In the genomic region with DNA sequence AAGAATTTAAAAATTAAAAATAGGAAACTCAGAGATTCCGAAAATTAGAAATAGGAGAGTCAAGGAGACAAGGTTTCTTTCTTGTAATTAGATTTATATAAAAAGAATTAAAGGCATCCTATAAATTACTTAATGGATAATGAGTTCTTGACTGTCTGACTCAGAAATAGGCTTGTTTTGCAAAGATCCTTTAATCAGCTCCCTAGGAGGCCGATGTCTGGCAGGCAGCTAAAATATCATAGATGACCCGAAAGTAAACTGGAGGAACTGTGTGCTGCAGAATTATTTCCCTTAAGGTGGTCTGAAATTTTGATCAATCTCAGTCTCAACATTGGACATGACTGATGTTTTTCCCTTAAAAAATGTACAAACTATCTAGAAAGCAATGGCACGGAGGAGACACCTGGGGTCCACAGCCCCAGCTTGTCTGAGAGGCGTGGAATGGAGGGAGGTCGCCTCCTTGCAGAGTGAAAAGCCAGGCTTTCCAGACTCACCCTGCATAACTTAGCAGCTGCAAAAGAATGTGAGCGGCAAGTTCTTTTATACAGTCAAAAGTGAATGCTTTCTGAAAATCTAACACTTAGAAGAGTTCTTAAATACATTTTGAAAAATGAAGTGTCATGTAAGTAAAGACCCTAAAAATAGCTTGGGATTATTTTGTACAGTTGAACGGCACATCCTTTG, we compare ENCODE assay signal across 18 cellular contexts. TPM values are rescaled to one million over a fixed set of nuclear protein-coding genes. Genes with fewer than 3 reads are reported as not detected.
DNase-seq lines count a peak whose midpoint lies in the region; ATAC-seq, FAIRE-seq and TF ChIP-seq lines count a peak whose summit lies in the region.
"Had no signal": no experiment of that assay in that cellular context is flagged by ENCODE, and none has a peak within 500 bp of the region (broad histone marks: within the 10 kb centered on the region; RNA-seq: fewer than 3 reads in every experiment).

No MANE protein-coding gene starts in this region.

- FAIRE-seq in HepG2 (lab: Jason Lieb, UNC) (peak; percentile 8), endothelial cell of umbilical vein (lab: Jason Lieb, UNC) (peak; percentile 68)
- FAIRE-seq: GM12891, RCC 7860 had no signal

- TF ChIP-seq POLR2A in HepG2 (IDR thresholded peaks at IDR 0.05; ENCODE audit: insufficient read depth in 1 of 2, low read depth in 2 of 2, low read length in 2 of 2) (no peak), right lobe of liver (IDR thresholded peaks at IDR 0.05) (no peak), endothelial cell of umbilical vein (IDR thresholded peaks at IDR 0.05; ENCODE audit: low read depth, low read length) (no peak), vagina (IDR thresholded peaks at IDR 0.05) (no peak)

- 96% methylated on average over 8 of the region's 8 CpGs for WGBS in HepG2 (ENCODE audit: low lambda C conversion rate)
- WGBS in right lobe of liver (ENCODE audit: insufficient coverage, low coverage, low lambda C conversion rate, missing lambda C conversion rate): 66% methylated on average over 7 of the region's 8 CpGs

- intact Hi-C loops in HepG2 (cut with micrococcal nuclease; ENCODE audit: unreplicated experiment) (no loop called here), right lobe of liver (cut with DNase I) (no loop called here), endothelial cell of umbilical vein (cut with micrococcal nuclease) (no loop called here), vagina (cut with DNase I) (no loop called here)

- BruUV-seq in HepG2 (replicated peaks; lab: Mats Ljungman, UMichigan) (no TSS peak), endothelial cell of umbilical vein (replicated peaks; lab: Mats Ljungman, UMichigan) (no TSS peak)

- CTCF ChIA-PET in HepG2 (lab: Yijun Ruan, JAX; ENCODE audit: low intra/inter-chr PET ratio, low total read pairs) (no interaction called here), endothelial cell of umbilical vein (lab: Charles Lee) (interaction anchor here (0.8 to 4.1 kb wide), 15 partner anchors 8 to 157 kb away, joined by 3 to 29 read pairs (median 5); no protein-coding TSS in a partner anchor)

- H4K20me1 ChIP-seq in HepG2 (ENCODE audit: insufficient read depth, low read length) (peaks cover 9% of the 10 kb centered on the region; the same call in 1 of the 2 replicates), endothelial cell of umbilical vein (replicated peaks; ENCODE audit: control insufficient read depth, extremely low read depth, insufficient read depth, low read length) (no peaks in the 10 kb centered on the region)

- DNase-seq in HepG2 (ENCODE audit: low spot score): no peak
- DNase-seq in right lobe of liver: no peak
- no peak for DNase-seq in endothelial cell of umbilical vein (ENCODE audit: low read depth, low spot score)
- DNase-seq in vagina (ENCODE audit: extremely low spot score in 2 of 2): no peak
- DNase-seq in NCI-H1105 treated with DMSO at 0.1 percent for 48 hours (lab: John Stamatoyannopoulos, UW): no peak
- DNase-seq in G401 (ENCODE audit: low spot score): no peak
- DNase-seq in natural killer cell treated with Interleukin-12 subunit alpha and Interleukin-12 subunit beta and Interleukin-15 and Interleukin-18, amount 100 ng/mL, for 72 hours (ENCODE audit: low spot score): no peak
- DNase-seq: activated CD8-positive, alpha-beta memory T cell treated with anti-CD3 and anti-CD28 coated beads for 24 hours; NCI-H2081; NCI-H748 treated with DMSO at 0.1 percent for 48 hours; SW 1271; uterus had no signal

- H3K4me3 ChIP-seq in HepG2 (replicated peaks in 1 of 3; ENCODE audit: insufficient read depth in 1 of 3, low read depth in 2 of 3, low read length in 3 of 3): no peak overlapping the region
- no peak overlapping the region for H3K4me3 ChIP-seq in right lobe of liver
- H3K4me3 ChIP-seq in endothelial cell of umbilical vein (replicated peaks in 1 of 3; ENCODE audit: insufficient read depth in 1 of 3, low read depth in 1 of 3, low read length in 3 of 3): no peak overlapping the region
- H3K4me3 ChIP-seq in muscle layer of duodenum (ENCODE audit: low read depth in 1 of 2, low read length in 2 of 2): peak overlapping the region in 1 of 2 donors; percentile 21
- no peak overlapping the region for H3K4me3 ChIP-seq in vagina
- H3K4me3 ChIP-seq: lower lobe of right lung, uterus had no signal

- no peak for TF ChIP-seq EP300 in HepG2 (IDR thresholded peaks at IDR 0.05; ENCODE audit: low read depth in 2 of 2, low read length in 2 of 2)
- no peak for TF ChIP-seq EP300 in HepG2 (CRISPR knock-in tag; IDR thresholded peaks at IDR 0.05; ENCODE audit: borderline replicate concordance)

- H3K27me3 ChIP-seq in HepG2 (ENCODE audit: control insufficient read depth in 1 of 2, insufficient read depth in 2 of 2, low read length in 2 of 2): no peaks in the 10 kb centered on the region
- H3K27me3 ChIP-seq in right lobe of liver: no peaks in the 10 kb centered on the region
- no peaks in the 10 kb centered on the region for H3K27me3 ChIP-seq in endothelial cell of umbilical vein (ENCODE audit: control insufficient read depth in 2 of 2, insufficient read depth in 2 of 2, low read length in 2 of 2)
- H3K27me3 ChIP-seq in muscle layer of duodenum (ENCODE audit: low read depth, low read length): no peaks in the 10 kb centered on the region
- H3K27me3 ChIP-seq in vagina: no peaks in the 10 kb centered on the region
- H3K27me3 ChIP-seq: neutrophil, uterus had no signal

- H3K4me3 Mint-ChIP-seq in natural killer cell treated with Interleukin-12 subunit alpha and Interleukin-12 subunit beta and Interleukin-15 and Interleukin-18, amount 100 ng/mL, for 72 hours: no peak overlapping the region

- TF ChIP-seq CTCF in HepG2 (CRISPR knock-in tag; IDR thresholded peaks at IDR 0.05) (no peak), right lobe of liver (IDR thresholded peaks at IDR 0.05) (no peak), endothelial cell of umbilical vein (IDR thresholded peaks at IDR 0.05; ENCODE audit: extremely low read depth in 1 of 2, insufficient read depth in 1 of 2, low read depth in 1 of 2, low read length in 2 of 2) (no peak), vagina (IDR thresholded peaks at IDR 0.05) (no peak)

- POLR2A ChIA-PET in HepG2 (lab: Yijun Ruan, JAX): no interaction called here
- POLR2A ChIA-PET in endothelial cell of umbilical vein (lab: Charles Lee): interaction anchor here (1.0 to 1.4 kb wide), 3 partner anchors 25 to 44 kb away, joined by 3 to 4 read pairs (median 3); a partner anchor contains a TSS

- H3K4me2 ChIP-seq in HepG2 (ENCODE audit: low read depth, low read length) (no peak overlapping the region), endothelial cell of umbilical vein (ENCODE audit: insufficient read depth, low read length) (peak overlapping the region; percentile 37)

- H3K4me1 ChIP-seq in HepG2 (ENCODE audit: insufficient read depth, low read length) (peaks cover 73% of the 10 kb centered on the region), right lobe of liver (peaks cover 0 to 21% (median 5%) of the 10 kb centered on the region in 4 donors), endothelial cell of umbilical vein (ENCODE audit: control insufficient read depth, extremely low read depth, insufficient read depth, low read length) (peaks cover 60% of the 10 kb centered on the region), muscle layer of duodenum (ENCODE audit: control insufficient read depth in 1 of 2, insufficient read depth in 2 of 2, low read length in 2 of 2) (peaks cover 13 to 31% of the 10 kb centered on the region in 2 donors), vagina (peaks cover 73% of the 10 kb centered on the region)

- no peak overlapping the region for H3K27ac Mint-ChIP-seq in natural killer cell treated with Interleukin-12 subunit alpha and Interleukin-12 subunit beta and Interleukin-15 and Interleukin-18, amount 100 ng/mL, for 72 hours

- H2AFZ ChIP-seq in HepG2 (ENCODE audit: low read length): no peak overlapping the region
- no peak overlapping the region for H2AFZ ChIP-seq in endothelial cell of umbilical vein (ENCODE audit: low read depth, low read length)

- H3K9me3 ChIP-seq in HepG2 (ENCODE audit: low read length): no peaks in the 10 kb centered on the region
- no peaks in the 10 kb centered on the region for H3K9me3 ChIP-seq in right lobe of liver
- H3K9me3 ChIP-seq in endothelial cell of umbilical vein (replicated peaks; ENCODE audit: control insufficient read depth, insufficient read depth, low read length): no peaks in the 10 kb centered on the region
- H3K9me3 ChIP-seq in muscle layer of duodenum (ENCODE audit: control insufficient read depth in 1 of 2, low read length in 2 of 2): no peaks in the 10 kb centered on the region
- H3K9me3 ChIP-seq in vagina: no peaks in the 10 kb centered on the region
- H3K9me3 ChIP-seq: lower lobe of right lung, neutrophil, uterus had no signal

- in situ Hi-C loops in HepG2 (cut with HindIII; ENCODE audit: extremely low pct_ligation_motif_present, low pct_unique_long_range_greater_than_20kb) (no loop called here), G401 (cut with HindIII; ENCODE audit: low sequenced_read_pairs) (no loop called here)

- no peak for ATAC-seq in HepG2
- no peak for ATAC-seq in right lobe of liver
- no peak for ATAC-seq in natural killer cell treated with Interleukin-12 subunit alpha and Interleukin-12 subunit beta and Interleukin-15 and Interleukin-18, amount 100 ng/mL, for 72 hours

- H3K36me3 ChIP-seq in HepG2 (replicated peaks in 1 of 2; ENCODE audit: control insufficient read depth in 1 of 2, insufficient read depth in 2 of 2, low read length in 2 of 2) (peaks cover 7 to 42% of the 10 kb centered on the region in 2 experiments), right lobe of liver (no peaks in the 10 kb centered on the region), endothelial cell of umbilical vein (ENCODE audit: control insufficient read depth in 2 of 2, extremely low read depth in 1 of 2, insufficient read depth in 2 of 2, low read length in 2 of 2) (no peaks in the 10 kb centered on the region), muscle layer of duodenum (ENCODE audit: control insufficient read depth in 1 of 2, insufficient read depth in 2 of 2, low read length in 2 of 2) (no peaks in the 10 kb centered on the region), vagina (no peaks in the 10 kb centered on the region)
- H3K36me3 ChIP-seq: neutrophil, uterus had no signal

- dilution Hi-C loops in endothelial cell of umbilical vein (cut with MboI; ENCODE audit: extremely low pct_ligation_motif_present, low sequenced_read_pairs): no loop called here

- H3K9me1 ChIP-seq in endothelial cell of umbilical vein (replicated peaks; ENCODE audit: control insufficient read depth, extremely low read depth, insufficient read depth, low read length): no peaks in the 10 kb centered on the region

- peaks cover 16 to 26% of the 10 kb centered on the region in 2 donors for H3K4me1 Mint-ChIP-seq in natural killer cell treated with Interleukin-12 subunit alpha and Interleukin-12 subunit beta and Interleukin-15 and Interleukin-18, amount 100 ng/mL, for 72 hours (ENCODE audit: low read depth in 2 of 2)

- peaks cover 92% of the 10 kb centered on the region for H3K79me2 ChIP-seq in HepG2 (ENCODE audit: insufficient read depth, low read length)
- H3K79me2 ChIP-seq in endothelial cell of umbilical vein (ENCODE audit: control insufficient read depth, insufficient read depth, low read length): peaks cover 69% of the 10 kb centered on the region

- no peaks in the 10 kb centered on the region for H3K27me3 Mint-ChIP-seq in natural killer cell treated with Interleukin-12 subunit alpha and Interleukin-12 subunit beta and Interleukin-15 and Interleukin-18, amount 100 ng/mL, for 72 hours

- H3K9ac ChIP-seq in HepG2 (ENCODE audit: insufficient read depth, low read depth, low read length) (no peak overlapping the region), endothelial cell of umbilical vein (replicated peaks; ENCODE audit: extremely low read depth, insufficient read depth, low read length) (peak overlapping the region; percentile 35)

- no peaks in the 10 kb centered on the region for H3K9me3 Mint-ChIP-seq in natural killer cell treated with Interleukin-12 subunit alpha and Interleukin-12 subunit beta and Interleukin-15 and Interleukin-18, amount 100 ng/mL, for 72 hours

- no peaks in the 10 kb centered on the region for H3K36me3 Mint-ChIP-seq in natural killer cell treated with Interleukin-12 subunit alpha and Interleukin-12 subunit beta and Interleukin-15 and Interleukin-18, amount 100 ng/mL, for 72 hours

- H3K27ac ChIP-seq in HepG2 (ENCODE audit: extremely low read length, insufficient read depth, low read length): no peak overlapping the region
- H3K27ac ChIP-seq in right lobe of liver: no peak overlapping the region
- peak overlapping the region; percentile 55 for H3K27ac ChIP-seq in endothelial cell of umbilical vein (ENCODE audit: insufficient read depth, low read depth, low read length)
- H3K27ac ChIP-seq in muscle layer of duodenum (ENCODE audit: low read length): peak overlapping the region; percentile 49
- H3K27ac ChIP-seq in vagina: peak overlapping the region; percentile 32
- H3K27ac ChIP-seq: neutrophil, VCaP had no signal

- no peak for TF ChIP-seq RAD21 in HepG2 (CRISPR knock-in tag; IDR thresholded peaks at IDR 0.05)

RNA-seq across cellular contexts. Expression of a gene that starts 44.7 kb away (rescaled TPM):
- 30.8 and 48.1 TPM in 2 replicates for total RNA-seq in HepG2 (2016; rRNA removed; fragmentation: Illumina TruSeq; extraction: Trizol)
- total RNA-seq in HepG2 (2016; cell fraction: cytosol; rRNA removed; fragmentation: Illumina TruSeq; extraction: Trizol; ENCODE audit: low read depth): 4.0 and 5.0 TPM in 2 replicates
- total RNA-seq in HepG2 (2016; cell fraction: insoluble cytoplasmic fraction; rRNA removed; fragmentation: Illumina TruSeq; extraction: Trizol): 27.9 and 48.3 TPM in 2 replicates
- 15.6 and 16.3 TPM in 2 replicates for total RNA-seq in HepG2 (2016; cell fraction: membrane; rRNA removed; fragmentation: Illumina TruSeq; extraction: Trizol)
- 50.3 and 53.0 TPM in 2 replicates for total RNA-seq in HepG2 (2016; cell fraction: nucleus; rRNA removed; fragmentation: Illumina TruSeq; extraction: Trizol)
- 59.0 and 62.9 TPM in 2 replicates for polyA plus RNA-seq in HepG2 (2011; rRNA removed)
- 44.6 and 63.1 TPM in 2 replicates for polyA plus RNA-seq in HepG2 (2011; cell fraction: cytosol; rRNA removed)
- 78.5 and 95.6 TPM in 2 replicates for polyA plus RNA-seq in HepG2 (2011; cell fraction: nucleus; rRNA removed)
- polyA plus RNA-seq in HepG2 (2012): 49.8 and 59.5 TPM in 2 replicates
- 0.49 and 0.73 TPM in 2 replicates for polyA plus RNA-seq in HepG2 (2016; cell fraction: cytosol; fragmentation: Illumina TruSeq; extraction: Trizol; ENCODE audit: low read depth)
- 27.4 and 31.9 TPM in 2 replicates for polyA plus RNA-seq in HepG2 (2016; cell fraction: insoluble cytoplasmic fraction; fragmentation: Illumina TruSeq; extraction: Trizol; ENCODE audit: low read depth)
- 4.4 and 4.9 TPM in 2 replicates for polyA plus RNA-seq in HepG2 (2016; cell fraction: membrane; fragmentation: Illumina TruSeq; extraction: Trizol; ENCODE audit: low read depth)
- polyA plus RNA-seq in HepG2 (2016; cell fraction: nucleus; fragmentation: Illumina TruSeq; extraction: Trizol; ENCODE audit: insufficient read depth, low read depth): 32.1 and 37.5 TPM in 2 replicates
- polyA minus RNA-seq in HepG2 (2011; rRNA and poly(A)+ RNA removed; ENCODE audit: low replicate concordance): 48.4 and 211 TPM in 2 replicates
- polyA minus RNA-seq in HepG2 (2011; cell fraction: cytosol; rRNA and poly(A)+ RNA removed): 125 and 134 TPM in 2 replicates
- 274 and 278 TPM in 2 replicates for polyA minus RNA-seq in HepG2 (2011; cell fraction: nucleus; rRNA and poly(A)+ RNA removed)
- total RNA-seq in right lobe of liver: 100 to 1,000 TPM in 3 of 6 experiments, 10 to 100 TPM in 3; 30.3 to 135 (median 81.5) TPM
- 75.6 and 76.5 TPM in 2 replicates for total RNA-seq in endothelial cell of umbilical vein
- polyA plus RNA-seq in endothelial cell of umbilical vein: 23.2 and 32.9 TPM in 2 replicates
- polyA plus RNA-seq in endothelial cell of umbilical vein (2011; cell fraction: cytosol; rRNA removed): 28.8 and 30.4 TPM in 2 replicates
- polyA plus RNA-seq in endothelial cell of umbilical vein (2011; cell fraction: nucleus; rRNA removed): 49.5 and 54.3 TPM in 2 replicates
- polyA plus RNA-seq in endothelial cell of umbilical vein (2012): 57.3 and 67.5 TPM in 2 replicates
- polyA minus RNA-seq in endothelial cell of umbilical vein: 99.8 and 107 TPM in 2 replicates
- polyA minus RNA-seq in endothelial cell of umbilical vein (2011; cell fraction: cytosol; rRNA and poly(A)+ RNA removed): 27.8 TPM
- 148 and 189 TPM in 2 replicates for polyA minus RNA-seq in endothelial cell of umbilical vein (2011; cell fraction: nucleus; rRNA and poly(A)+ RNA removed)
- total RNA-seq in vagina: 63.1 TPM
- total RNA-seq in G401 (2014; rRNA removed; shearing (Covaris generic)): 1.7 and 3.0 TPM in 2 replicates
- total RNA-seq in natural killer cell treated with Interleukin-12 subunit alpha and Interleukin-12 subunit beta and Interleukin-15 and Interleukin-18, amount 100 ng/mL, for 72 hours: 10 to 100 TPM; 13.0 to 15.6 TPM

Comparison
In these comparisons a context has a peak if more than half of its experiments do, and no peak if none do; other contexts are left out.
1. H3K27ac ChIP-seq: peak in endothelial cell of umbilical vein (single experiment), muscle layer of duodenum (single experiment) and vagina (single experiment); none in HepG2 (single experiment) and right lobe of liver (0 of 3).